In the genomic region with DNA sequence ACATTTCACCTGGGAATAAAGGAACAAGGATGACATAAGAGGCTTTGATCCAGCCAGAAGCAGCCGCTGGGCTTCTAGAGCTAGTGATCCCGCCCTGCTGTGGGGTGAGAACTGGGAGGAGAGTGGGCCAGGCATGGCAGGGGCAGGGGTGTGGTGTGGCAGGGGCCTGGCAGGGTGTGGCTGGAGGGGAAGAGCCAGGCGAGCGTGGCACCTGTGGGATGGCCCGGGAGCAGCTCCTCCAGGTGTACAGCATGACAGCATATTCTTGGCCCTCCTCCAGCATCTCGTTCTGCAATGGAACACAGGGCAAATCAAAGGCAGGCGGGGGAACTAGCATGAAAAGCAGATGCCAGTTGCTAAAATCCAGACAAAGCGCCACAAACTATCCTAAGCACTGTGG, we compare ENCODE assay signal across 12 cellular contexts. TPM values are rescaled to one million over a fixed set of nuclear protein-coding genes. Genes with fewer than 3 reads are reported as not detected.
DNase-seq lines count a peak whose midpoint lies in the region; ATAC-seq and TF ChIP-seq lines count a peak whose summit lies in the region.
"Had no signal": no experiment of that assay in that cellular context is flagged by ENCODE, and none has a peak within 500 bp of the region (broad histone marks: within the 10 kb centered on the region; RNA-seq: fewer than 3 reads in every experiment).

No MANE protein-coding gene starts in this region.

- CTCF ChIA-PET in RWPE1 (lab: Yijun Ruan, JAX), result interaction anchor here (0.5 to 0.6 kb wide), 2 partner anchors 88 to 123 kb away, joined by 3 to 6 read pairs; no protein-coding TSS in a partner anchor

- TF ChIP-seq CTCF in RWPE1 (conservative IDR thresholded peaks at IDR 0.05; ENCODE audit: low read depth), result no peak
- TF ChIP-seq CTCF in mucosa of descending colon (IDR thresholded peaks at IDR 0.05), result no peak

- POLR2A ChIA-PET in RWPE1 (lab: Yijun Ruan, JAX; ENCODE audit: low non-redundant PET), result interaction anchor here (0.6 kb wide), 1 partner anchor 95 kb away, joined by 3 read pairs; no protein-coding TSS in a partner anchor

- intact Hi-C loops in mucosa of descending colon (cut with DNase I, micrococcal nuclease), result no loop called here

- H3K27ac ChIP-seq in RWPE1, result peak overlapping the region; percentile 57

- H3K4me3 ChIP-seq in mucosa of descending colon, result no peak overlapping the region

- peaks cover 12% of the 10 kb centered on the region for H3K4me1 ChIP-seq in mucosa of descending colon (ENCODE audit: low read depth)

- ATAC-seq in mucosa of descending colon (peak; percentile 97), HG02610 (IDR thresholded peaks at IDR 0.05; ENCODE audit: unreplicated experiment) (no peak)

- peaks cover 4% of the 10 kb centered on the region for H3K36me3 ChIP-seq in mucosa of descending colon (ENCODE audit: low read depth)

- no peaks in the 10 kb centered on the region for H3K9me3 ChIP-seq in mucosa of descending colon

- DNase-seq in DMS153 (lab: John Stamatoyannopoulos, UW) (peak; percentile 27), NCI-H187 treated with DMSO at 0.1 percent for 48 hours (lab: John Stamatoyannopoulos, UW) (peak; percentile 25), RWPE1 (ENCODE audit: low spot score) (peak; percentile 68), mucosa of descending colon (peak; percentile 84 to 87 (median 86)), T1000 (lab: John Stamatoyannopoulos, UW) (no peak), medulla oblongata (ENCODE audit: extremely low spot score) (no peak), cerebellar cortex (ENCODE audit: low spot score) (no peak)
- DNase-seq: activated CD4-positive, alpha-beta T cell treated with anti-CD3 and anti-CD28 coated beads, Interleukin-2, amount 50 U/mL, for 4 hours; amniotic stem cell; HCEC 1CT; NCI-H82 had no signal

RNA-seq across cellular contexts. Expression of a gene that starts 35.5 kb away (rescaled TPM):
- total RNA-seq in mucosa of descending colon, result 100 to 1,000 TPM; 139 to 210 (median 143) TPM

Comparison
In these comparisons a context has a peak if more than half of its experiments do, and no peak if none do; other contexts are left out.
1. DNase-seq: peak in DMS153 (single experiment), NCI-H187 treated with DMSO at 0.1 percent for 48 hours (single experiment), RWPE1 (single experiment) and mucosa of descending colon (3 of 3); none in T1000 (single experiment), medulla oblongata (single experiment) and cerebellar cortex (single experiment).